Comparison of ENCODE assay signal across 8 cellular contexts in the genomic region with DNA sequence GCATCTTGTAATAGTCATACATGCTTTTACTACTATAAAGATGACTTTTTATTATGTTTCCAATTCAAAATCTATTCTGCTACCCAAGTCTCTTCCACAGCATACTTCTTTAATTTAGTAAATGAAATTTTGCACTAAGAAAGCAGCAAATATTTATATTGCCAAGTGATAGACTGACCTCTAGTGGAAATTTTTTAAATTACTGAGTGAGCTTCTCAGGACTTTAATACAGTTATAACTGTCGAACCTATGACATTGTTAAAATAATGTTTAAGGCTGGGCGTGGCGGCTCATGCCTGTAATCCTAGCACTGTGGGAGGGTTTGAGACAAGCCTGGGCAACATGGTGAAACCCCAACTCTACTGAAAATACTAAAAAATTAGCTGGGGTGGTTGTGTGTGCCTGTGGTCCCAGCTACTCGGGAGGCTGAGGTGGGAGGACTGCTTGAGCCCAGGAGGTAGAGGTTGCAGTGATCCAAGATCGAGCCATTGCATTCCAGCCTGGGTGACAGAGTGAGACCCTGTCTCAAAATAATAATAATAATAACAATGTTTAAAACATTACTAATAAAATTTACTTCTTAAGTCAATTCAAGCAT. TPM values are rescaled to one million over a fixed set of nuclear protein-coding genes. Genes with fewer than 3 reads are reported as not detected.
DNase-seq lines count a peak whose midpoint lies in the region; ATAC-seq and TF ChIP-seq lines count a peak whose summit lies in the region.

No MANE protein-coding gene starts in this region.

- H3K79me2 ChIP-seq in HCT116 (ENCODE audit: insufficient read depth, low read length) = no peaks in the 10 kb centered on the region

- H3K36me3 Mint-ChIP-seq in stimulated activated effector memory CD8-positive, alpha-beta T cell treated with anti-CD3 and anti-CD28 coated beads, Interleukin-12 subunit alpha, Interleukin-12 subunit beta, amount 100 ng/mL, for 72 hours = no peaks in the 10 kb centered on the region

- peak overlapping the region; percentile 31; the same call in 1 of the 2 replicates for H3K4me2 ChIP-seq in HCT116 (ENCODE audit: low read length)

- DNase-seq in DMS79 (lab: John Stamatoyannopoulos, UW) (peak; percentile 29), HCT116 (ENCODE audit: low read depth, low spot score) (peak; percentile 23), NCI-H446 (lab: John Stamatoyannopoulos, UW) (peak; percentile 51 to 81), breast epithelium (ENCODE audit: low spot score in 2 of 2) (no peak), occipital lobe (lab: John Stamatoyannopoulos, UW) (no peak)
- no peak for DNase-seq in stimulated activated effector memory CD8-positive, alpha-beta T cell treated with anti-CD3 and anti-CD28 coated beads, Interleukin-12 subunit alpha, Interleukin-12 subunit beta, amount 100 ng/mL, for 72 hours (ENCODE audit: low spot score in 2 of 2)

- H2AFZ ChIP-seq in HCT116 (ENCODE audit: low read depth, low read length, poor library complexity, severe bottlenecking) = no peak overlapping the region

- H3K36me3 ChIP-seq in HCT116 (ENCODE audit: control insufficient read depth in 1 of 2, insufficient read depth in 2 of 2, low read length in 2 of 2) = no peaks in the 10 kb centered on the region
- H3K36me3 ChIP-seq in breast epithelium = no peaks in the 10 kb centered on the region
- H3K36me3 ChIP-seq in liver (ENCODE audit: control insufficient read depth in 4 of 4, insufficient read depth in 3 of 4, low read depth in 1 of 4, low read length in 3 of 4) = no peaks in the 10 kb centered on the region

- ATAC-seq in HCT116 (peak; percentile 87), GM19328 (IDR thresholded peaks at IDR 0.05; ENCODE audit: unreplicated experiment) (no peak)
- no peak for ATAC-seq in stimulated activated effector memory CD8-positive, alpha-beta T cell treated with anti-CD3 and anti-CD28 coated beads, Interleukin-12 subunit alpha, Interleukin-12 subunit beta, amount 100 ng/mL, for 72 hours

- CTCF ChIA-PET in HCT116 (lab: Charles Lee) = interaction anchor here (1.0 to 4.0 kb wide), 24 partner anchors 8 to 533 kb away, joined by 3 to 27 read pairs (median 7); a partner anchor contains a TSS

- no peaks in the 10 kb centered on the region for H3K4me1 Mint-ChIP-seq in stimulated activated effector memory CD8-positive, alpha-beta T cell treated with anti-CD3 and anti-CD28 coated beads, Interleukin-12 subunit alpha, Interleukin-12 subunit beta, amount 100 ng/mL, for 72 hours

- H3K4me3 ChIP-seq in HCT116 (replicated peaks in 1 of 2; ENCODE audit: low read depth in 1 of 2, low read length in 2 of 2) = no peak overlapping the region
- H3K4me3 ChIP-seq in breast epithelium = no peak overlapping the region
- H3K4me3 ChIP-seq in liver (ENCODE audit: low read depth in 1 of 3, low read length in 3 of 3) = no peak overlapping the region

- TF ChIP-seq RAD21 in HCT116 (IDR thresholded peaks at IDR 0.05; ENCODE audit: low read depth) (peak; percentile 88), liver (IDR thresholded peaks at IDR 0.05) (peak; percentile 88 to 89)

- no peak overlapping the region for H3K27ac Mint-ChIP-seq in stimulated activated effector memory CD8-positive, alpha-beta T cell treated with anti-CD3 and anti-CD28 coated beads, Interleukin-12 subunit alpha, Interleukin-12 subunit beta, amount 100 ng/mL, for 72 hours

- no peak overlapping the region for H3K4me3 Mint-ChIP-seq in stimulated activated effector memory CD8-positive, alpha-beta T cell treated with anti-CD3 and anti-CD28 coated beads, Interleukin-12 subunit alpha, Interleukin-12 subunit beta, amount 100 ng/mL, for 72 hours

- H3K9me3 Mint-ChIP-seq in stimulated activated effector memory CD8-positive, alpha-beta T cell treated with anti-CD3 and anti-CD28 coated beads, Interleukin-12 subunit alpha, Interleukin-12 subunit beta, amount 100 ng/mL, for 72 hours = no peaks in the 10 kb centered on the region

- H3K9ac ChIP-seq in HCT116 (ENCODE audit: low read length) (no peak overlapping the region), liver (ENCODE audit: low read depth in 1 of 2, low read length in 2 of 2) (no peak overlapping the region)

- intact Hi-C loops in HCT116 (cut with micrococcal nuclease) (loop anchor here (1.0 to 5.0 kb wide), 6 partner anchors 228 to 559 kb away; no protein-coding TSS in a partner anchor), breast epithelium (cut with DNase I; ENCODE audit: low total_unique reads) (no loop called here)

- BruUV-seq in HCT116 (replicated peaks; lab: Mats Ljungman, UMichigan) = no TSS peak

- peaks cover 14 to 17% of the 10 kb centered on the region in 2 experiments for H3K4me1 ChIP-seq in HCT116 (ENCODE audit: control insufficient read depth in 1 of 2, insufficient read depth in 2 of 2, low read length in 2 of 2)
- H3K4me1 ChIP-seq in breast epithelium = no peaks in the 10 kb centered on the region
- no peaks in the 10 kb centered on the region for H3K4me1 ChIP-seq in liver (ENCODE audit: control insufficient read depth in 4 of 4, insufficient read depth in 4 of 4, low read length in 3 of 4)

- RAD21 ChIA-PET in HCT116 (lab: Charles Lee; ENCODE audit: low non-redundant PET in 1 of 2, low total read pairs in 2 of 2, uncharacterized antibody in 2 of 2, unreplicated experiment in 2 of 2) = interaction anchor here (0.5 to 1.2 kb wide), 4 partner anchors 236 to 347 kb away, joined by 3 to 4 read pairs (median 4); no protein-coding TSS in a partner anchor

- H3K27ac ChIP-seq in HCT116 (ENCODE audit: low read depth, low read length) (no peak overlapping the region), breast epithelium (no peak overlapping the region), liver (ENCODE audit: low read depth in 1 of 2, low read length in 2 of 2) (no peak overlapping the region)

- H3K9me2 ChIP-seq in HCT116 (ENCODE audit: insufficient read depth) = no peaks in the 10 kb centered on the region

- TF ChIP-seq POLR2A in HCT116 (IDR thresholded peaks at IDR 0.05; ENCODE audit: borderline replicate concordance, extremely low read depth, insufficient read depth, insufficient read length) (no peak), breast epithelium (IDR thresholded peaks at IDR 0.05) (no peak)

- 28% methylated on average over 5 of the region's 5 CpGs for WGBS in liver

- TF ChIP-seq CTCF in HCT116 (IDR thresholded peaks at IDR 0.05 in 2 of 3, conservative IDR thresholded peaks at IDR 0.05 in 1 of 3; ENCODE audit: borderline replicate concordance in 1 of 3, insufficient read depth in 1 of 3, low read depth in 2 of 3, low read length in 2 of 3) = peak; percentile 28 to 86 (median 75)
- peak; percentile 12 to 65 (median 65) for TF ChIP-seq CTCF in breast epithelium (IDR thresholded peaks at IDR 0.05)
- TF ChIP-seq CTCF in liver (IDR thresholded peaks at IDR 0.05; ENCODE audit: low read depth, low read length, missing input control) = peak; percentile 66

- no peaks in the 10 kb centered on the region for H3K27me3 ChIP-seq in HCT116 (ENCODE audit: insufficient read depth, low read length)
- no peaks in the 10 kb centered on the region for H3K27me3 ChIP-seq in breast epithelium
- H3K27me3 ChIP-seq in liver (ENCODE audit: control insufficient read depth in 4 of 4, insufficient read depth in 4 of 4, low read length in 3 of 4) = no peaks in the 10 kb centered on the region

- POLR2A ChIA-PET in HCT116 (lab: Charles Lee) = interaction anchor here (0.8 to 1.0 kb wide), 2 partner anchors 332 to 338 kb away, joined by 3 to 4 read pairs; no protein-coding TSS in a partner anchor

- H4K20me1 ChIP-seq in HCT116 (ENCODE audit: insufficient read depth) = no peaks in the 10 kb centered on the region

- 0 out of 4 replicates have a peak, but pooled peaks cover 0 to 3% of the 10 kb centered on the region in 2 experiments for H3K9me3 ChIP-seq in HCT116 (ENCODE audit: control insufficient read depth in 1 of 2, insufficient read depth in 1 of 2, low read depth in 1 of 2, low read length in 2 of 2)
- peaks cover 0 to 7% of the 10 kb centered on the region in 2 donors for H3K9me3 ChIP-seq in breast epithelium
- peaks cover 0 to under 1% (median 0%) of the 10 kb centered on the region in 4 donors for H3K9me3 ChIP-seq in liver (ENCODE audit: control insufficient read depth in 4 of 4, low read length in 3 of 4)

TF ChIP-seq in HCT116, 20 proteins besides CTCF, POLR2A, EP300 and RAD21:
- TF ChIP-seq EGR1 (IDR thresholded peaks at IDR 0.05; ENCODE audit: low read depth) (0 out of 2 replicates have a peak, but pooled peaks have one; percentile 15), YY1 (IDR thresholded peaks at IDR 0.05; ENCODE audit: extremely low read depth, insufficient replicate concordance, low read depth, low read length) (no peak)

TF ChIP-seq in liver, 16 proteins besides CTCF, POLR2A, EP300 and RAD21:
- no peak for TF ChIP-seq RXRA (IDR thresholded peaks at IDR 0.05)
- no peak for TF ChIP-seq HNF4G (IDR thresholded peaks at IDR 0.05)
- TF ChIP-seq YY1 (IDR thresholded peaks at IDR 0.05) = no peak
- no peak for TF ChIP-seq NR2F2 (IDR thresholded peaks at IDR 0.05)
- no peak for TF ChIP-seq FOXA2 (IDR thresholded peaks at IDR 0.05)
- TF ChIP-seq JUND (IDR thresholded peaks at IDR 0.05) = no peak
- TF ChIP-seq TAF1 (conservative IDR thresholded peaks at IDR 0.05) = no peak
- no peak for TF ChIP-seq FOXA1 (IDR thresholded peaks at IDR 0.05)
- TF ChIP-seq EGR1 (IDR thresholded peaks at IDR 0.05; ENCODE audit: low read depth in 2 of 2) = no peak
- TF ChIP-seq, protein P1, sequence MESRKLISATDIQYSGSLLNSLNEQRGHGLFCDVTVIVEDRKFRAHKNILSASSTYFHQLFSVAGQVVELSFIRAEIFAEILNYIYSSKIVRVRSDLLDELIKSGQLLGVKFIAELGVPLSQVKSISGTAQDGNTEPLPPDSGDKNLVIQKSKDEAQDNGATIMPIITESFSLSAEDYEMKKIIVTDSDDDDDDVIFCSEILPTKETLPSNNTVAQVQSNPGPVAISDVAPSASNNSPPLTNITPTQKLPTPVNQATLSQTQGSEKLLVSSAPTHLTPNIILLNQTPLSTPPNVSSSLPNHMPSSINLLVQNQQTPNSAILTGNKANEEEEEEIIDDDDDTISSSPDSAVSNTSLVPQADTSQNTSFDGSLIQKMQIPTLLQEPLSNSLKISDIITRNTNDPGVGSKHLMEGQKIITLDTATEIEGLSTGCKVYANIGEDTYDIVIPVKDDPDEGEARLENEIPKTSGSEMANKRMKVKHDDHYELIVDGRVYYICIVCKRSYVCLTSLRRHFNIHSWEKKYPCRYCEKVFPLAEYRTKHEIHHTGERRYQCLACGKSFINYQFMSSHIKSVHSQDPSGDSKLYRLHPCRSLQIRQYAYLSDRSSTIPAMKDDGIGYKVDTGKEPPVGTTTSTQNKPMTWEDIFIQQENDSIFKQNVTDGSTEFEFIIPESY (IDR thresholded peaks at IDR 0.05) = no peak
- TF ChIP-seq SP1 (IDR thresholded peaks at IDR 0.05) = no peak
- no peak for TF ChIP-seq GABPA (IDR thresholded peaks at IDR 0.05 in 1 of 2, conservative IDR thresholded peaks at IDR 0.05 in 1 of 2)
TF ChIP-seq in liver: peak in this region for 0.

RNA-seq across cellular contexts. Expression of a gene that starts 27.3 kb away (rescaled TPM):
- 10.9 TPM for total RNA-seq in HCT116 (2021; ENCODE audit: unreplicated experiment)
- 3.7 and 5.7 TPM in 2 replicates for polyA plus RNA-seq in HCT116 (2012)
- total RNA-seq in breast epithelium = 1 to 10 TPM in 2 of 3 donors, under 1 TPM in 1; 0.33 to 2.4 (median 1.2) TPM
- total RNA-seq in liver = 1 to 10 TPM in 1 of 2 donors, under 1 TPM in 1; 0.67 to 1.1 TPM
- under 1 TPM; 0.09 to 0.36 TPM for polyA plus RNA-seq in liver
- total RNA-seq in occipital lobe = 9.5 TPM

Comparison
In these comparisons a context has a peak if more than half of its experiments do, and no peak if none do; other contexts are left out.
1. DNase-seq: peak in DMS79 (single experiment), HCT116 (single experiment) and NCI-H446 (2 of 2); none in breast epithelium (0 of 2), stimulated activated effector memory CD8-positive, alpha-beta T cell treated with anti-CD3 and anti-CD28 coated beads, Interleukin-12 subunit alpha, Interleukin-12 subunit beta, amount 100 ng/mL, for 72 hours (0 of 2) and occipital lobe (single experiment).
2. Peak in every context shown above with its lines, with median percentiles within 50 percentile points of each other: CTCF ChIP-seq.